In genomic region chr10:18214692-18215563, GRCh38 we compare ENCODE assay signal across 8 cellular contexts.
A peak's percentile ranks its signal among the peaks of the same experiment; 100 is the strongest.
DNase-seq lines count a peak whose midpoint lies in the region; ATAC-seq and TF ChIP-seq lines count a peak whose summit lies in the region.

No MANE protein-coding gene starts in this region.

- ATAC-seq in HG03378 (IDR thresholded peaks at IDR 0.05; ENCODE audit: unreplicated experiment) = peak; percentile 64
- ATAC-seq in GM19452 (IDR thresholded peaks at IDR 0.05; ENCODE audit: unreplicated experiment) = no peak

- H3K4me3 ChIP-seq in fibroblast of the aortic adventitia (ENCODE audit: low read depth, low read length) = no peak overlapping the region

- peak; percentile 97 for TF ChIP-seq CTCF in fibroblast of the aortic adventitia (IDR thresholded peaks at IDR 0.05; ENCODE audit: insufficient read depth, low read length)

- DNase-seq in activated CD4-positive, alpha-beta T cell treated with anti-CD3 and anti-CD28 coated beads for 48 hours = peak; percentile 36
- no peak for DNase-seq in activated CD4-positive, alpha-beta T cell treated with anti-CD3 and anti-CD28 coated beads for 4 hours
- peak; percentile 94 for DNase-seq in T1000 (lab: John Stamatoyannopoulos, UW)
- DNase-seq in fibroblast of the aortic adventitia (ENCODE audit: low read depth) = peak; percentile 85
- DNase-seq in occipital lobe (lab: John Stamatoyannopoulos, UW) = peak; percentile 29
- DNase-seq in SKM-1 (lab: John Stamatoyannopoulos, UW; ENCODE audit: unreplicated experiment) = no peak

Comparison
In these comparisons a context has a peak if more than half of its experiments do, and no peak if none do; other contexts are left out.
1. DNase-seq: peak in activated CD4-positive, alpha-beta T cell treated with anti-CD3 and anti-CD28 coated beads for 48 hours (single experiment), T1000 (single experiment), fibroblast of the aortic adventitia (single experiment) and occipital lobe (single experiment); none in activated CD4-positive, alpha-beta T cell treated with anti-CD3 and anti-CD28 coated beads for 4 hours (0 of 2) and SKM-1 (single experiment).